ENCODE assay signal across 19 cellular contexts in genomic region chr6:162234631-162235030, GRCh38.
DNase-seq lines count a peak whose midpoint lies in the region; ATAC-seq, FAIRE-seq and TF ChIP-seq lines count a peak whose summit lies in the region.
"Had no signal": no experiment of that assay in that cellular context is flagged by ENCODE, and none has a peak within 500 bp of the region (broad histone marks: within the 10 kb centered on the region; RNA-seq: fewer than 3 reads in every experiment).

No MANE protein-coding gene starts in this region.

- H3K27me3 Mint-ChIP-seq in stimulated activated naive B cell treated with anti-CD40 and anti-IgM and Interleukin-4, amounts not matched to agents 10 μg/mL and 1 μg/mL and 100 μg/mL, for 72 hours = no peaks in the 10 kb centered on the region
- H3K27me3 Mint-ChIP-seq: B cell had no signal

- no peaks in the 10 kb centered on the region for H3K36me3 ChIP-seq in cardiac muscle cell
- no peaks in the 10 kb centered on the region for H3K36me3 ChIP-seq in liver (ENCODE audit: control insufficient read depth in 4 of 4, insufficient read depth in 3 of 4, low read depth in 1 of 4, low read length in 3 of 4)

- H3K27me3 ChIP-seq in cardiac muscle cell = no peaks in the 10 kb centered on the region
- no peaks in the 10 kb centered on the region for H3K27me3 ChIP-seq in liver (ENCODE audit: control insufficient read depth in 4 of 4, insufficient read depth in 4 of 4, low read length in 3 of 4)

- peak; percentile 7 for DNase-seq in Ammon's horn (ENCODE audit: low spot score)
- peak in 1 of 2 donors; percentile 52 for DNase-seq in cardiac muscle cell (ENCODE audit: low read depth in 1 of 2, low spot score in 1 of 2)
- DNase-seq in left ventricle myocardium superior = no peak
- DNase-seq in activated CD8-positive, alpha-beta memory T cell treated with anti-CD3 and anti-CD28 coated beads, Interleukin-2, amount 50 U/mL, for 4 hours = no peak
- no peak for DNase-seq in GM19240 (ENCODE audit: insufficient read length, low spot score)
- DNase-seq in stimulated activated naive B cell treated with anti-CD40 and anti-IgM and Interleukin-4, amounts not matched to agents 10 μg/mL and 1 μg/mL and 100 μg/mL, for 72 hours = no peak
- no peak for DNase-seq in D721Med (ENCODE audit: insufficient read length, low spot score)
- DNase-seq: ACHN; Caco-2; CD8-positive, alpha-beta T cell; DMS53; GF-D8; HCEC 1CT; HFFc6 had no signal

- peak in 1 of 2 donors; percentile 14 for TF ChIP-seq RAD21 in liver (IDR thresholded peaks at IDR 0.05)

- no peak for FAIRE-seq in D721Med (lab: Jason Lieb, UNC)
- FAIRE-seq: GM19239, HTR-8/SVneo had no signal

- 35% methylated on average over 2 of the region's 2 CpGs for WGBS in liver

- H3K27ac ChIP-seq in cardiac muscle cell = peak overlapping the region; percentile 25
- no peak overlapping the region for H3K27ac ChIP-seq in liver (ENCODE audit: low read depth in 1 of 2, low read length in 2 of 2)
- H3K27ac ChIP-seq: C4-2B had no signal

- no peak overlapping the region for H3K4me3 Mint-ChIP-seq in stimulated activated naive B cell treated with anti-CD40 and anti-IgM and Interleukin-4, amounts not matched to agents 10 μg/mL and 1 μg/mL and 100 μg/mL, for 72 hours
- H3K4me3 Mint-ChIP-seq: B cell; CD8-positive, alpha-beta T cell; HFFc6 had no signal

- H3K4me3 ChIP-seq in cardiac muscle cell (no peak overlapping the region), liver (ENCODE audit: low read depth in 1 of 3, low read length in 3 of 3) (no peak overlapping the region)

- intact Hi-C loops in left ventricle myocardium superior (cut with micrococcal nuclease) = no loop called here

- H3K4me1 Mint-ChIP-seq in stimulated activated naive B cell treated with anti-CD40 and anti-IgM and Interleukin-4, amounts not matched to agents 10 μg/mL and 1 μg/mL and 100 μg/mL, for 72 hours = no peaks in the 10 kb centered on the region
- H3K4me1 Mint-ChIP-seq: B cell had no signal

- no peak for TF ChIP-seq CTCF in cardiac muscle cell (IDR thresholded peaks at IDR 0.05; ENCODE audit: low read depth, low read length)
- TF ChIP-seq CTCF in liver (IDR thresholded peaks at IDR 0.05; ENCODE audit: low read depth, low read length, missing input control) = no peak
- TF ChIP-seq CTCF in D721Med (IDR thresholded peaks at IDR 0.05; ENCODE audit: insufficient read depth, missing control alignments) = no peak

- ATAC-seq in left ventricle myocardium superior = peak; percentile 76
- no peak for ATAC-seq in stimulated activated naive B cell treated with anti-CD40 and anti-IgM and Interleukin-4, amounts not matched to agents 10 μg/mL and 1 μg/mL and 100 μg/mL, for 72 hours (replicated peaks)
- ATAC-seq: CD8-positive, alpha-beta T cell had no signal

- H3K9ac ChIP-seq in liver (ENCODE audit: low read depth in 1 of 2, low read length in 2 of 2) = no peak overlapping the region

- H3K9me3 ChIP-seq in cardiac muscle cell (ENCODE audit: low read depth) = no peaks in the 10 kb centered on the region
- no peaks in the 10 kb centered on the region for H3K9me3 ChIP-seq in liver (ENCODE audit: control insufficient read depth in 4 of 4, low read length in 3 of 4)
- H3K9me3 ChIP-seq: Caco-2 had no signal

- peaks cover 0 to 1% of the 10 kb centered on the region in 2 donors for H3K36me3 Mint-ChIP-seq in stimulated activated naive B cell treated with anti-CD40 and anti-IgM and Interleukin-4, amounts not matched to agents 10 μg/mL and 1 μg/mL and 100 μg/mL, for 72 hours
- H3K36me3 Mint-ChIP-seq: CD8-positive, alpha-beta T cell had no signal

- H3K27ac Mint-ChIP-seq in stimulated activated naive B cell treated with anti-CD40 and anti-IgM and Interleukin-4, amounts not matched to agents 10 μg/mL and 1 μg/mL and 100 μg/mL, for 72 hours = no peak overlapping the region
- H3K27ac Mint-ChIP-seq: B cell; CD8-positive, alpha-beta T cell; HFFc6 had no signal

- H3K4me1 ChIP-seq in cardiac muscle cell (ENCODE audit: low read depth) = peaks cover 61% of the 10 kb centered on the region
- H3K4me1 ChIP-seq in liver (ENCODE audit: control insufficient read depth in 4 of 4, insufficient read depth in 4 of 4, low read length in 3 of 4) = peaks cover 0 to 1% (median 0%) of the 10 kb centered on the region in 4 donors
- H3K4me1 ChIP-seq: Caco-2 had no signal

- H3K9me3 Mint-ChIP-seq in stimulated activated naive B cell treated with anti-CD40 and anti-IgM and Interleukin-4, amounts not matched to agents 10 μg/mL and 1 μg/mL and 100 μg/mL, for 72 hours = no peaks in the 10 kb centered on the region
- H3K9me3 Mint-ChIP-seq: CD8-positive, alpha-beta T cell had no signal

TF ChIP-seq in liver, 16 proteins besides CTCF, POLR2A, EP300 and RAD21:
- TF ChIP-seq SP1 (IDR thresholded peaks at IDR 0.05) = peak; percentile 49
- TF ChIP-seq HNF4G (IDR thresholded peaks at IDR 0.05) = peak; percentile 27
- no peak for TF ChIP-seq JUND (IDR thresholded peaks at IDR 0.05)
- no peak for TF ChIP-seq FOXA2 (IDR thresholded peaks at IDR 0.05)
- TF ChIP-seq, protein P1, sequence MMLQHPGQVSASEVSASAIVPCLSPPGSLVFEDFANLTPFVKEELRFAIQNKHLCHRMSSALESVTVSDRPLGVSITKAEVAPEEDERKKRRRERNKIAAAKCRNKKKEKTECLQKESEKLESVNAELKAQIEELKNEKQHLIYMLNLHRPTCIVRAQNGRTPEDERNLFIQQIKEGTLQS (IDR thresholded peaks at IDR 0.05) = no peak
- peak; percentile 46 to 69 for TF ChIP-seq HNF4A (conservative IDR thresholded peaks at IDR 0.05)
